1 cellular context compared by ENCODE assay signal in the genomic region with DNA sequence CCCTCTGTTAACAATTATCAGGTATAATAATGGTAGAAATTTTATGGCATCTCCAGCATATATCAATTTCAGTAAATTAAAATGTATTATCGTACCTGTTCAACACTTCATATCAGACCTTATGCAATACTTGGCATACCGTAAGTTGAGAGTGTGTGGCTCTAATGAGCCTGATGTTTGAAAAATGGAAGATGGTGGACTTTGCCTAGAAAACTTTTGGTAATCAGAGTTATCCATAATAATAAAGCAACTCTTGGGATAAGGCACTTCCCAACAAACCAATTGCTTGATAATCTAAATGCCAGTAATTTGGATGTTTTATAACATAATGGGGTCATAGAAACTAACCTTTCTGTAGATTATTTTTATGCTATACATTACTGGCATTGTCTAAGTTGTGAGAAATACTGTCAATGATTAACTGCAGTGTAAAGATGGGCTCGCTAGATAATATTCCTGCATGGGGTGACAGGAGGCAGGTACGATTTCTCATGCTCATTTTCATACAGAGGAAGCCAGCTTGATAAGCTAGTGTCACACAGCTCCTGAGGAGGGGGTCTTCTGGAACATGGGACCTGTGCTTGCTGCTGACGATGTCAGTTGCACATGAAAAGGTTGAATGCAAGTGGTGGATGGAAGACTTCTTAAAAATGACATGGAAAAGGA.
TF ChIP-seq lines count a peak whose summit lies in the region.

No MANE protein-coding gene starts in this region.

TF ChIP-seq in HepG2, 621 proteins besides CTCF, POLR2A, EP300 and RAD21 (continues in another document):
- TF ChIP-seq ZMYM3 (CRISPR knock-in tag; IDR thresholded peaks at IDR 0.05) (no peak), ZNF558 (CRISPR knock-in tag; IDR thresholded peaks at IDR 0.05; ENCODE audit: borderline replicate concordance) (no peak), ZBTB26 (CRISPR knock-in tag; IDR thresholded peaks at IDR 0.05; ENCODE audit: borderline replicate concordance) (no peak), CHCHD3 (CRISPR knock-in tag; IDR thresholded peaks at IDR 0.05) (no peak), MEIS1 (CRISPR knock-in tag; IDR thresholded peaks at IDR 0.05; ENCODE audit: borderline replicate concordance) (no peak), KDM5A (IDR thresholded peaks at IDR 0.05; ENCODE audit: borderline replicate concordance, low read length) (no peak), GATAD2A (CRISPR knock-in tag; IDR thresholded peaks at IDR 0.05) (peak; percentile 22; the same call in 1 of the 2 replicates), ZNF576 (CRISPR knock-in tag; IDR thresholded peaks at IDR 0.05) (no peak), ZNF549 (CRISPR knock-in tag; IDR thresholded peaks at IDR 0.05) (no peak), SOX5 (CRISPR knock-in tag; IDR thresholded peaks at IDR 0.05; ENCODE audit: borderline replicate concordance) (peak; percentile 59; the same call in 1 of the 2 replicates), ZNF431 (CRISPR knock-in tag; IDR thresholded peaks at IDR 0.05; ENCODE audit: borderline replicate concordance, low read depth) (no peak), CSRNP2 (CRISPR knock-in tag; conservative IDR thresholded peaks at IDR 0.05; ENCODE audit: low read depth) (no peak), MAFG (CRISPR knock-in tag; IDR thresholded peaks at IDR 0.05) (no peak), BRCA1 (CRISPR knock-in tag; IDR thresholded peaks at IDR 0.05) (no peak), ASH2L (IDR thresholded peaks at IDR 0.05; ENCODE audit: insufficient read length, low read depth, low read length) (peak; percentile 67), CEBPG (CRISPR knock-in tag; IDR thresholded peaks at IDR 0.05) (peak; percentile 56), NFKBIZ (CRISPR knock-in tag; IDR thresholded peaks at IDR 0.05) (no peak), ELF1 (CRISPR knock-in tag; IDR thresholded peaks at IDR 0.05) (no peak), ZFP36L2 (CRISPR knock-in tag; IDR thresholded peaks at IDR 0.05) (no peak), ZNF619 (CRISPR knock-in tag; IDR thresholded peaks at IDR 0.05) (no peak), ZNF644 (CRISPR knock-in tag; IDR thresholded peaks at IDR 0.05; ENCODE audit: low read depth) (0 out of 2 replicates have a peak, but pooled peaks have one; percentile 47), ZBTB20 (CRISPR knock-in tag; IDR thresholded peaks at IDR 0.05; ENCODE audit: borderline replicate concordance, low read depth) (no peak; the same call in 1 of the 2 replicates), SOX6 (IDR thresholded peaks at IDR 0.05) (no peak), SOX6 (CRISPR knock-in tag; IDR thresholded peaks at IDR 0.05) (peak; percentile 52), RFX1 (IDR thresholded peaks at IDR 0.05) (no peak), ZNF747 (CRISPR knock-in tag; IDR thresholded peaks at IDR 0.05; ENCODE audit: borderline replicate concordance) (no peak), CEBPB (IDR thresholded peaks at IDR 0.05; ENCODE audit: borderline replicate concordance, low read depth, low read length) (0 out of 2 replicates have a peak, but pooled peaks have one; percentile 13), NCOA1 (CRISPR knock-in tag; IDR thresholded peaks at IDR 0.05) (no peak), AGO1 (IDR thresholded peaks at IDR 0.05; ENCODE audit: low read depth, low read length, poor library complexity, severe bottlenecking) (no peak), HNF1A (IDR thresholded peaks at IDR 0.05; ENCODE audit: low read depth) (peak; percentile 91), HNF1A (CRISPR knock-in tag; IDR thresholded peaks at IDR 0.05; ENCODE audit: borderline replicate concordance) (peak; percentile 87; the same call in 1 of the 2 replicates), ADNP (CRISPR knock-in tag; IDR thresholded peaks at IDR 0.05) (no peak)
- TF ChIP-seq, protein P1, sequence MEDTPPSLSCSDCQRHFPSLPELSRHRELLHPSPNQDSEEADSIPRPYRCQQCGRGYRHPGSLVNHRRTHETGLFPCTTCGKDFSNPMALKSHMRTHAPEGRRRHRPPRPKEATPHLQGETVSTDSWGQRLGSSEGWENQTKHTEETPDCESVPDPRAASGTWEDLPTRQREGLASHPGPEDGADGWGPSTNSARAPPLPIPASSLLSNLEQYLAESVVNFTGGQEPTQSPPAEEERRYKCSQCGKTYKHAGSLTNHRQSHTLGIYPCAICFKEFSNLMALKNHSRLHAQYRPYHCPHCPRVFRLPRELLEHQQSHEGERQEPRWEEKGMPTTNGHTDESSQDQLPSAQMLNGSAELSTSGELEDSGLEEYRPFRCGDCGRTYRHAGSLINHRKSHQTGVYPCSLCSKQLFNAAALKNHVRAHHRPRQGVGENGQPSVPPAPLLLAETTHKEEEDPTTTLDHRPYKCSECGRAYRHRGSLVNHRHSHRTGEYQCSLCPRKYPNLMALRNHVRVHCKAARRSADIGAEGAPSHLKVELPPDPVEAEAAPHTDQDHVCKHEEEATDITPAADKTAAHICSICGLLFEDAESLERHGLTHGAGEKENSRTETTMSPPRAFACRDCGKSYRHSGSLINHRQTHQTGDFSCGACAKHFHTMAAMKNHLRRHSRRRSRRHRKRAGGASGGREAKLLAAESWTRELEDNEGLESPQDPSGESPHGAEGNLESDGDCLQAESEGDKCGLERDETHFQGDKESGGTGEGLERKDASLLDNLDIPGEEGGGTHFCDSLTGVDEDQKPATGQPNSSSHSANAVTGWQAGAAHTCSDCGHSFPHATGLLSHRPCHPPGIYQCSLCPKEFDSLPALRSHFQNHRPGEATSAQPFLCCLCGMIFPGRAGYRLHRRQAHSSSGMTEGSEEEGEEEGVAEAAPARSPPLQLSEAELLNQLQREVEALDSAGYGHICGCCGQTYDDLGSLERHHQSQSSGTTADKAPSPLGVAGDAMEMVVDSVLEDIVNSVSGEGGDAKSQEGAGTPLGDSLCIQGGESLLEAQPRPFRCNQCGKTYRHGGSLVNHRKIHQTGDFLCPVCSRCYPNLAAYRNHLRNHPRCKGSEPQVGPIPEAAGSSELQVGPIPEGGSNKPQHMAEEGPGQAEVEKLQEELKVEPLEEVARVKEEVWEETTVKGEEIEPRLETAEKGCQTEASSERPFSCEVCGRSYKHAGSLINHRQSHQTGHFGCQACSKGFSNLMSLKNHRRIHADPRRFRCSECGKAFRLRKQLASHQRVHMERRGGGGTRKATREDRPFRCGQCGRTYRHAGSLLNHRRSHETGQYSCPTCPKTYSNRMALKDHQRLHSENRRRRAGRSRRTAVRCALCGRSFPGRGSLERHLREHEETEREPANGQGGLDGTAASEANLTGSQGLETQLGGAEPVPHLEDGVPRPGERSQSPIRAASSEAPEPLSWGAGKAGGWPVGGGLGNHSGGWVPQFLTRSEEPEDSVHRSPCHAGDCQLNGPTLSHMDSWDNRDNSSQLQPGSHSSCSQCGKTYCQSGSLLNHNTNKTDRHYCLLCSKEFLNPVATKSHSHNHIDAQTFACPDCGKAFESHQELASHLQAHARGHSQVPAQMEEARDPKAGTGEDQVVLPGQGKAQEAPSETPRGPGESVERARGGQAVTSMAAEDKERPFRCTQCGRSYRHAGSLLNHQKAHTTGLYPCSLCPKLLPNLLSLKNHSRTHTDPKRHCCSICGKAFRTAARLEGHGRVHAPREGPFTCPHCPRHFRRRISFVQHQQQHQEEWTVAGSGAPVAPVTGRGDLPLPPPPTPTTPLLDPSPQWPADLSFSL (CRISPR knock-in tag; IDR thresholded peaks at IDR 0.05) = no peak
- TF ChIP-seq, protein P2, sequence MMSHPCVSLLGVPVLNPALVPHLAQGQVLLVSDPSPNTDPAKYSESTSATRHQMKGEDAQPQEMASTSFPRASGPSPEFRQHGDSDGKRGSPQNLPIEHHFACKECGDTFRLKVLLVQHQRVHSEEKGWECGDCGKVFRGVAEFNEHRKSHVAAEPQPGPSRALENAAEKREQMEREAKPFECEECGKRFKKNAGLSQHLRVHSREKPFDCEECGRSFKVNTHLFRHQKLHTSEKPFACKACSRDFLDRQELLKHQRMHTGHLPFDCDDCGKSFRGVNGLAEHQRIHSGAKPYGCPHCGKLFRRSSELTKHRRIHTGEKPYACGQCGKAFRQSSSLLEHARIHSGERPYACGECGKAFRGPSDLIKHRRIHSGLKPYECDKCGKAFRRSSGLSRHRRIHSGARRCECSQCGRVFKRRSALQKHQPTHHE (CRISPR knock-in tag; IDR thresholded peaks at IDR 0.05; ENCODE audit: borderline replicate concordance) = no peak
- TF ChIP-seq, protein P3, sequence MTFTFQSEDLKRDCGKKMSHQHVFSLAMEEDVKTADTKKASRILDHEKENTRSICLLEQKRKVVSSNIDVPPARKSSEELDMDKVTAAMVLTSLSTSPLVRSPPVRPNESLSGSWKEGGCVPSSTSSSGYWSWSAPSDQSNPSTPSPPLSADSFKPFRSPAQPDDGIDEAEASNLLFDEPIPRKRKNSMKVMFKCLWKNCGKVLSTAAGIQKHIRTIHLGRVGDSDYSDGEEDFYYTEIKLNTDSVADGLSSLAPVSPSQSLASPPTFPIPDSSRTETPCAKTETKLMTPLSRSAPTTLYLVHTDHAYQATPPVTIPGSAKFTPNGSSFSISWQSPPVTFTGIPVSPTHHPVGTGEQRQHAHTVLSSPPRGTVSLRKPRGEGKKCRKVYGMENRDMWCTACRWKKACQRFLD (CRISPR knock-in tag; IDR thresholded peaks at IDR 0.05; ENCODE audit: borderline replicate concordance) = no peak
- TF ChIP-seq, protein P4, sequence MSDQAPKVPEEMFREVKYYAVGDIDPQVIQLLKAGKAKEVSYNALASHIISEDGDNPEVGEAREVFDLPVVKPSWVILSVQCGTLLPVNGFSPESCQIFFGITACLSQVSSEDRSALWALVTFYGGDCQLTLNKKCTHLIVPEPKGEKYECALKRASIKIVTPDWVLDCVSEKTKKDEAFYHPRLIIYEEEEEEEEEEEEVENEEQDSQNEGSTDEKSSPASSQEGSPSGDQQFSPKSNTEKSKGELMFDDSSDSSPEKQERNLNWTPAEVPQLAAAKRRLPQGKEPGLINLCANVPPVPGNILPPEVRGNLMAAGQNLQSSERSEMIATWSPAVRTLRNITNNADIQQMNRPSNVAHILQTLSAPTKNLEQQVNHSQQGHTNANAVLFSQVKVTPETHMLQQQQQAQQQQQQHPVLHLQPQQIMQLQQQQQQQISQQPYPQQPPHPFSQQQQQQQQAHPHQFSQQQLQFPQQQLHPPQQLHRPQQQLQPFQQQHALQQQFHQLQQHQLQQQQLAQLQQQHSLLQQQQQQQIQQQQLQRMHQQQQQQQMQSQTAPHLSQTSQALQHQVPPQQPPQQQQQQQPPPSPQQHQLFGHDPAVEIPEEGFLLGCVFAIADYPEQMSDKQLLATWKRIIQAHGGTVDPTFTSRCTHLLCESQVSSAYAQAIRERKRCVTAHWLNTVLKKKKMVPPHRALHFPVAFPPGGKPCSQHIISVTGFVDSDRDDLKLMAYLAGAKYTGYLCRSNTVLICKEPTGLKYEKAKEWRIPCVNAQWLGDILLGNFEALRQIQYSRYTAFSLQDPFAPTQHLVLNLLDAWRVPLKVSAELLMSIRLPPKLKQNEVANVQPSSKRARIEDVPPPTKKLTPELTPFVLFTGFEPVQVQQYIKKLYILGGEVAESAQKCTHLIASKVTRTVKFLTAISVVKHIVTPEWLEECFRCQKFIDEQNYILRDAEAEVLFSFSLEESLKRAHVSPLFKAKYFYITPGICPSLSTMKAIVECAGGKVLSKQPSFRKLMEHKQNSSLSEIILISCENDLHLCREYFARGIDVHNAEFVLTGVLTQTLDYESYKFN (CRISPR knock-in tag; conservative IDR thresholded peaks at IDR 0.05) = peak; percentile 32; the same call in 1 of the 2 replicates
- TF ChIP-seq, protein P5, sequence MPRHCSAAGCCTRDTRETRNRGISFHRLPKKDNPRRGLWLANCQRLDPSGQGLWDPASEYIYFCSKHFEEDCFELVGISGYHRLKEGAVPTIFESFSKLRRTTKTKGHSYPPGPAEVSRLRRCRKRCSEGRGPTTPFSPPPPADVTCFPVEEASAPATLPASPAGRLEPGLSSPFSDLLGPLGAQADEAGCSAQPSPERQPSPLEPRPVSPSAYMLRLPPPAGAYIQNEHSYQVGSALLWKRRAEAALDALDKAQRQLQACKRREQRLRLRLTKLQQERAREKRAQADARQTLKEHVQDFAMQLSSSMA (CRISPR knock-in tag; IDR thresholded peaks at IDR 0.05) = no peak
